In genomic region chr17:59298512-59298911, GRCh38 we compare ENCODE assay signal across 22 cellular contexts. TPM values are rescaled to one million over a fixed set of nuclear protein-coding genes. Genes with fewer than 3 reads are reported as not detected.
DNase-seq lines count a peak whose midpoint lies in the region; ATAC-seq, FAIRE-seq and TF ChIP-seq lines count a peak whose summit lies in the region.
"Had no signal": no experiment of that assay in that cellular context is flagged by ENCODE, and none has a peak within 500 bp of the region (broad histone marks: within the 10 kb centered on the region; RNA-seq: fewer than 3 reads in every experiment).

No MANE protein-coding gene starts in this region.

- TF ChIP-seq EP300 in K562 (IDR thresholded peaks at IDR 0.05; ENCODE audit: low read length) (no peak), stomach (IDR thresholded peaks at IDR 0.05) (no peak)

- no TSS peak for BruUV-seq in K562 (replicated peaks; lab: Mats Ljungman, UMichigan)

- H3K27me3 ChIP-seq in K562 (ENCODE audit: control insufficient read depth in 2 of 2, insufficient read depth in 2 of 2, low read length in 2 of 2) (no peaks in the 10 kb centered on the region), stomach (no peaks in the 10 kb centered on the region)
- H3K27me3 ChIP-seq: BE2C had no signal

- no peaks in the 10 kb centered on the region for H4K20me1 ChIP-seq in K562 (replicated peaks; ENCODE audit: control insufficient read depth, insufficient read depth, low read length)

- H3K9me1 ChIP-seq in K562 (ENCODE audit: control insufficient read depth, insufficient read depth, low read length): no peaks in the 10 kb centered on the region

- DNase-seq in HS-5 (ENCODE audit: low read depth): peak; percentile 26
- no peak for DNase-seq in K562 (ENCODE audit: extremely low read depth in 1 of 4, low spot score in 3 of 4)
- peak; percentile 29 for DNase-seq in islet precursor cell
- DNase-seq in stomach: no peak
- DNase-seq in epidermal melanocyte (ENCODE audit: insufficient read length, low spot score): no peak
- DNase-seq in Right ventricle myocardium superior: no peak
- DNase-seq in G401 (ENCODE audit: low spot score): no peak
- DNase-seq: BE2C; CD8-positive, alpha-beta T cell; COR-L47; DMS153; DMS79 treated with DMSO at 0.1 percent for 48 hours; EL; GDM1; HFFc6; IMR-90 had no signal

- no peak overlapping the region for H2AFZ ChIP-seq in K562 (ENCODE audit: low read depth, low read length)

- WGBS in K562 (ENCODE audit: insufficient coverage, low coverage, missing lambda C conversion rate): 45% methylated on average over 2 of the region's 2 CpGs
- 39 to 49% (median 41%) methylated on average over 2 of the region's 2 CpGs for WGBS in stomach, 5 donors

- H3K4me3 ChIP-seq in K562 (no peak overlapping the region), stomach (no peak overlapping the region)
- H3K4me3 ChIP-seq: A549, HAP-1 had no signal

- H3K4me2 ChIP-seq in K562 (ENCODE audit: insufficient read depth, low read length): no peak overlapping the region
- H3K4me2 ChIP-seq: A549 had no signal

- H3K27ac ChIP-seq in K562 (ENCODE audit: extremely low read depth, low read depth, low read length) (no peak overlapping the region), stomach (peak overlapping the region in 3 of 5 donors; percentile 49 to 86 (median 78))
- H3K27ac ChIP-seq: A549, HL-60 had no signal

- in situ Hi-C loops in K562 (cut with MboI) (no loop called here), G401 (cut with HindIII; ENCODE audit: low sequenced_read_pairs) (no loop called here)

- FAIRE-seq in K562 (lab: Jason Lieb, UNC): no peak
- FAIRE-seq: A549, D721Med, GM12892, H1 had no signal

- POLR2A ChIA-PET in K562 (lab: Yijun Ruan, JAX): no interaction called here

- H3K9me3 ChIP-seq in K562 (replicated peaks; ENCODE audit: control insufficient read depth, insufficient read depth, low read depth, low read length) (no peaks in the 10 kb centered on the region), stomach (no peaks in the 10 kb centered on the region)
- H3K9me3 ChIP-seq: A549, BE2C, HAP-1 had no signal

- CTCF ChIA-PET in K562 (lab: Yijun Ruan, JAX; ENCODE audit: low intra/inter-chr PET ratio): no interaction called here

- H3K9ac ChIP-seq in K562 (ENCODE audit: insufficient read depth in 1 of 2, low read depth in 2 of 2, low read length in 2 of 2): no peak overlapping the region

- intact Hi-C loops in K562 (cut with micrococcal nuclease): no loop called here
- intact Hi-C loops in stomach (cut with DNase I; ENCODE audit: low total_unique reads): no loop called here
- intact Hi-C loops in Right ventricle myocardium superior (cut with DNase I): no loop called here

- ATAC-seq in K562 (no peak), Right ventricle myocardium superior (ENCODE audit: poor library complexity) (no peak)
- ATAC-seq: A549; CD8-positive, alpha-beta T cell had no signal

- H3K79me2 ChIP-seq in K562 (ENCODE audit: control insufficient read depth, insufficient read depth, low read length): no peaks in the 10 kb centered on the region

- TF ChIP-seq POLR2A in K562 (conservative IDR thresholded peaks at IDR 0.05) (no peak), stomach (IDR thresholded peaks at IDR 0.05) (no peak)

- no peak for TF ChIP-seq RAD21 in K562 (CRISPR knock-in tag; conservative IDR thresholded peaks at IDR 0.05 in 1 of 2, IDR thresholded peaks at IDR 0.05 in 1 of 2)

- H3K4me1 ChIP-seq in K562 (replicated peaks in 1 of 2; ENCODE audit: control insufficient read depth in 2 of 2, insufficient read depth in 2 of 2, low read length in 2 of 2): peaks cover 16 to 17% of the 10 kb centered on the region in 2 experiments
- H3K4me1 ChIP-seq in stomach: peaks cover 0 to 28% (median 15%) of the 10 kb centered on the region in 4 donors
- H3K4me1 ChIP-seq: A549 had no signal

- H3K36me3 ChIP-seq in K562 (ENCODE audit: control insufficient read depth, insufficient read depth, low read length): no peaks in the 10 kb centered on the region
- no peaks in the 10 kb centered on the region for H3K36me3 ChIP-seq in stomach
- H3K36me3 ChIP-seq: BE2C, HAP-1 had no signal

- no peak for TF ChIP-seq CTCF in K562 (IDR thresholded peaks at IDR 0.05 in 2 of 3, conservative IDR thresholded peaks at IDR 0.05 in 1 of 3; ENCODE audit: insufficient read depth in 2 of 3, low read depth in 1 of 3, low read length in 3 of 3)
- TF ChIP-seq CTCF in stomach (IDR thresholded peaks at IDR 0.05): no peak

TF ChIP-seq in K562, 482 proteins besides CTCF, POLR2A, EP300 and RAD21:
- TF ChIP-seq CEBPB (tag; IDR thresholded peaks at IDR 0.05) (peak; percentile 45; the same call in 1 of the 2 replicates), CREBBP (IDR thresholded peaks at IDR 0.05; ENCODE audit: low read depth, low read length) (no peak)

RNA-seq across cellular contexts. Expression of gene YPEL2, which starts 32.9 kb away (rescaled TPM):
- 5.5 and 7.2 TPM in 2 replicates for total RNA-seq in K562 (2011; cell fraction: chromatin; rRNA removed; ENCODE audit: low replicate concordance)
- 2.8 and 3.0 TPM in 2 replicates for total RNA-seq in K562 (2011; cell fraction: nucleolus; rRNA removed)
- 3.4 and 5.6 TPM in 2 replicates for total RNA-seq in K562 (2011; cell fraction: nucleoplasm; rRNA removed)
- total RNA-seq in K562 (2014; rRNA removed): 0.14 and 1.1 TPM in 2 replicates
- 0.47 and 0.57 TPM in 2 replicates for total RNA-seq in K562 (2014; rRNA removed; fragmentation: Illumina TruSeq; extraction: Trizol)
- total RNA-seq in K562 (2015; rRNA removed; fragmentation: Illumina TruSeq; extraction: Trizol): 0.33 and 0.38 TPM in 2 replicates
- 0.54 and 0.71 TPM in 2 replicates for total RNA-seq in K562 (2021)
- polyA plus RNA-seq in K562 (2011; rRNA removed): 2.4 and 3.2 TPM in 2 replicates
- polyA plus RNA-seq in K562 (2011; cell fraction: cytosol; rRNA removed): 1.1 and 1.7 TPM in 2 replicates
- 3.9 and 5.7 TPM in 2 replicates for polyA plus RNA-seq in K562 (2011; cell fraction: nucleus; rRNA removed)
- 0.40 and 0.53 TPM in 2 replicates for polyA plus RNA-seq in K562 (2012)
- polyA plus RNA-seq in K562 (2014; fragmentation: Illumina TruSeq; extraction: Trizol): 0.61 and 0.83 TPM in 2 replicates
- under 1 TPM; 0.11 to 0.13 TPM for polyA plus RNA-seq in K562 (2014; fragmentation: Nextera tagmentation; extraction: Ambion mirVana)
- 0.59 and 0.68 TPM in 2 replicates for polyA plus RNA-seq in K562 (2014; rRNA removed)
- 1.8 and 2.3 TPM in 2 replicates for polyA minus RNA-seq in K562 (2011; rRNA and poly(A)+ RNA removed)
- polyA minus RNA-seq in K562 (2011; cell fraction: cytosol; rRNA and poly(A)+ RNA removed): 0.67 and 2.2 TPM in 2 replicates
- 1.2 and 2.1 TPM in 2 replicates for polyA minus RNA-seq in K562 (2011; cell fraction: nucleus; rRNA and poly(A)+ RNA removed)
- 10 to 100 TPM; 22.2 to 60.8 (median 37.8) TPM for total RNA-seq in stomach
- polyA plus RNA-seq in stomach: 10 to 100 TPM in 1 of 3 donors, 1 to 10 TPM in 2; 4.4 to 10.4 (median 9.0) TPM
- total RNA-seq in Right ventricle myocardium superior: 28.9 TPM
- 7.0 and 7.6 TPM in 2 replicates for total RNA-seq in G401 (2014; rRNA removed; shearing (Covaris generic))

Comparison
In these comparisons a context has a peak if more than half of its experiments do, and no peak if none do; other contexts are left out.
1. DNase-seq: peak in HS-5 (single experiment) and islet precursor cell (single experiment); none in K562 (0 of 4), stomach (single experiment), epidermal melanocyte (single experiment), Right ventricle myocardium superior (single experiment) and G401 (single experiment).